2 cellular contexts compared by ENCODE assay signal in the genomic region with DNA sequence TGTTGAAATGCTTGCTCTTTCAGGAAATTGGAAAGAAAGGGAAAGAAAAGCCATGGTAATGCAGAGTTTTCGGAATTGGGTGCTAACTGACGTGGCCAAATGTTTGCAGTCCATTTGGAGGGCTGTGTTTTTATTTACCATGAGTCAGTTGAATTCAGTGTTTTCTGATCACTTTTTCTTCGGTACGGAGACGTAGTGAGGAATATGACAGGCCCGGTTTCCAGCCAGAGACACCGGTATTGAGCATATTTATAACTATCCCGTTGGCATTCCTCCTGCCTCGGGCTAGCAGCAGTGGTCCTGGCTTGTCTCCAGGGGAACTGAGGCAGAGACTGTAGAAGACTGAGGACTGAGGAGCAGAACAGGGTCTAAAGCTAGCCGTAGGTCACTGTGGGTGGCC.
TF ChIP-seq lines count a peak whose summit lies in the region.

No MANE protein-coding gene starts in this region.

TF ChIP-seq in GM23338, 12 proteins besides CTCF, POLR2A, EP300 and RAD21 (continued from another document):
- TF ChIP-seq ZNF331 (CRISPR knock-in tag; IDR thresholded peaks at IDR 0.05; ENCODE audit: low read depth) (no peak), ZNF114 (CRISPR knock-in tag; IDR thresholded peaks at IDR 0.05) (no peak), POLR2AphosphoS5 (IDR thresholded peaks at IDR 0.05; ENCODE audit: low read depth) (no peak)
- TF ChIP-seq, protein P1, sequence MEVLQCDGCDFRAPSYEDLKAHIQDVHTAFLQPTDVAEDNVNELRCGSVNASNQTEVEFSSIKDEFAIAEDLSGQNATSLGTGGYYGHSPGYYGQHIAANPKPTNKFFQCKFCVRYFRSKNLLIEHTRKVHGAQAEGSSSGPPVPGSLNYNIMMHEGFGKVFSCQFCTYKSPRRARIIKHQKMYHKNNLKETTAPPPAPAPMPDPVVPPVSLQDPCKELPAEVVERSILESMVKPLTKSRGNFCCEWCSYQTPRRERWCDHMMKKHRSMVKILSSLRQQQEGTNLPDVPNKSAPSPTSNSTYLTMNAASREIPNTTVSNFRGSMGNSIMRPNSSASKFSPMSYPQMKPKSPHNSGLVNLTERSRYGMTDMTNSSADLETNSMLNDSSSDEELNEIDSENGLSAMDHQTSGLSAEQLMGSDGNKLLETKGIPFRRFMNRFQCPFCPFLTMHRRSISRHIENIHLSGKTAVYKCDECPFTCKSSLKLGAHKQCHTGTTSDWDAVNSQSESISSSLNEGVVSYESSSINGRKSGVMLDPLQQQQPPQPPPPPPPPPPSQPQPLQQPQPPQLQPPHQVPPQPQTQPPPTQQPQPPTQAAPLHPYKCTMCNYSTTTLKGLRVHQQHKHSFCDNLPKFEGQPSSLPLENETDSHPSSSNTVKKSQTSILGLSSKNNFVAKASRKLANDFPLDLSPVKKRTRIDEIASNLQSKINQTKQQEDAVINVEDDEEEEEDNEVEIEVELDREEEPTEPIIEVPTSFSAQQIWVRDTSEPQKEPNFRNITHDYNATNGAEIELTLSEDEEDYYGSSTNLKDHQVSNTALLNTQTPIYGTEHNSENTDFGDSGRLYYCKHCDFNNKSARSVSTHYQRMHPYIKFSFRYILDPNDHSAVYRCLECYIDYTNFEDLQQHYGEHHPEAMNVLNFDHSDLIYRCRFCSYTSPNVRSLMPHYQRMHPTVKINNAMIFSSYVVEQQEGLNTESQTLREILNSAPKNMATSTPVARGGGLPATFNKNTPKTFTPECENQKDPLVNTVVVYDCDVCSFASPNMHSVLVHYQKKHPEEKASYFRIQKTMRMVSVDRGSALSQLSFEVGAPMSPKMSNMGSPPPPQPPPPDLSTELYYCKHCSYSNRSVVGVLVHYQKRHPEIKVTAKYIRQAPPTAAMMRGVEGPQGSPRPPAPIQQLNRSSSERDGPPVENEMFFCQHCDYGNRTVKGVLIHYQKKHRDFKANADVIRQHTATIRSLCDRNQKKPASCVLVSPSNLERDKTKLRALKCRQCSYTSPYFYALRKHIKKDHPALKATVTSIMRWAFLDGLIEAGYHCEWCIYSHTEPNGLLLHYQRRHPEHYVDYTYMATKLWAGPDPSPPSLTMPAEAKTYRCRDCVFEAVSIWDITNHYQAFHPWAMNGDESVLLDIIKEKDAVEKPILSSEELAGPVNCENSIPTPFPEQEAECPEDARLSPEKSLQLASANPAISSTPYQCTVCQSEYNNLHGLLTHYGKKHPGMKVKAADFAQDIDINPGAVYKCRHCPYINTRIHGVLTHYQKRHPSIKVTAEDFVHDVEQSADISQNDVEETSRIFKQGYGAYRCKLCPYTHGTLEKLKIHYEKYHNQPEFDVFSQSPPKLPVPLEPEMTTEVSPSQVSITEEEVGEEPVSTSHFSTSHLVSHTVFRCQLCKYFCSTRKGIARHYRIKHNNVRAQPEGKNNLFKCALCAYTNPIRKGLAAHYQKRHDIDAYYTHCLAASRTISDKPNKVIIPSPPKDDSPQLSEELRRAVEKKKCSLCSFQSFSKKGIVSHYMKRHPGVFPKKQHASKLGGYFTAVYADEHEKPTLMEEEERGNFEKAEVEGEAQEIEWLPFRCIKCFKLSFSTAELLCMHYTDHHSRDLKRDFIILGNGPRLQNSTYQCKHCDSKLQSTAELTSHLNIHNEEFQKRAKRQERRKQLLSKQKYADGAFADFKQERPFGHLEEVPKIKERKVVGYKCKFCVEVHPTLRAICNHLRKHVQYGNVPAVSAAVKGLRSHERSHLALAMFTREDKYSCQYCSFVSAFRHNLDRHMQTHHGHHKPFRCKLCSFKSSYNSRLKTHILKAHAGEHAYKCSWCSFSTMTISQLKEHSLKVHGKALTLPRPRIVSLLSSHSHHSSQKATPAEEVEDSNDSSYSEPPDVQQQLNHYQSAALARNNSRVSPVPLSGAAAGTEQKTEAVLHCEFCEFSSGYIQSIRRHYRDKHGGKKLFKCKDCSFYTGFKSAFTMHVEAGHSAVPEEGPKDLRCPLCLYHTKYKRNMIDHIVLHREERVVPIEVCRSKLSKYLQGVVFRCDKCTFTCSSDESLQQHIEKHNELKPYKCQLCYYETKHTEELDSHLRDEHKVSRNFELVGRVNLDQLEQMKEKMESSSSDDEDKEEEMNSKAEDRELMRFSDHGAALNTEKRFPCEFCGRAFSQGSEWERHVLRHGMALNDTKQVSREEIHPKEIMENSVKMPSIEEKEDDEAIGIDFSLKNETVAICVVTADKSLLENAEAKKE (CRISPR knock-in tag; IDR thresholded peaks at IDR 0.05) = no peak

TF ChIP-seq in SK-N-SH treated with all-trans-retinoic acid at 6 μM for 48 hours, 23 proteins besides CTCF, POLR2A, EP300 and RAD21 (continued from another document):
- TF ChIP-seq, protein P2, sequence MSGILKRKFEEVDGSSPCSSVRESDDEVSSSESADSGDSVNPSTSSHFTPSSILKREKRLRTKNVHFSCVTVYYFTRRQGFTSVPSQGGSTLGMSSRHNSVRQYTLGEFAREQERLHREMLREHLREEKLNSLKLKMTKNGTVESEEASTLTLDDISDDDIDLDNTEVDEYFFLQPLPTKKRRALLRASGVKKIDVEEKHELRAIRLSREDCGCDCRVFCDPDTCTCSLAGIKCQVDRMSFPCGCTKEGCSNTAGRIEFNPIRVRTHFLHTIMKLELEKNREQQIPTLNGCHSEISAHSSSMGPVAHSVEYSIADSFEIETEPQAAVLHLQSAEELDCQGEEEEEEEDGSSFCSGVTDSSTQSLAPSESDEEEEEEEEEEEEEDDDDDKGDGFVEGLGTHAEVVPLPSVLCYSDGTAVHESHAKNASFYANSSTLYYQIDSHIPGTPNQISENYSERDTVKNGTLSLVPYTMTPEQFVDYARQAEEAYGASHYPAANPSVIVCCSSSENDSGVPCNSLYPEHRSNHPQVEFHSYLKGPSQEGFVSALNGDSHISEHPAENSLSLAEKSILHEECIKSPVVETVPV (CRISPR knock-in tag; IDR thresholded peaks at IDR 0.05) = no peak
- TF ChIP-seq ZNF70 (CRISPR knock-in tag; IDR thresholded peaks at IDR 0.05) = no peak
- TF ChIP-seq TCF4 (CRISPR knock-in tag; IDR thresholded peaks at IDR 0.05; ENCODE audit: borderline replicate concordance) = no peak
- no peak for TF ChIP-seq ZNF8 (CRISPR knock-in tag; IDR thresholded peaks at IDR 0.05)
TF ChIP-seq in SK-N-SH treated with all-trans-retinoic acid at 6 μM for 48 hours: peak in this region for 0.
